ENCODE assay signal across 1 cellular context in the genomic region with DNA sequence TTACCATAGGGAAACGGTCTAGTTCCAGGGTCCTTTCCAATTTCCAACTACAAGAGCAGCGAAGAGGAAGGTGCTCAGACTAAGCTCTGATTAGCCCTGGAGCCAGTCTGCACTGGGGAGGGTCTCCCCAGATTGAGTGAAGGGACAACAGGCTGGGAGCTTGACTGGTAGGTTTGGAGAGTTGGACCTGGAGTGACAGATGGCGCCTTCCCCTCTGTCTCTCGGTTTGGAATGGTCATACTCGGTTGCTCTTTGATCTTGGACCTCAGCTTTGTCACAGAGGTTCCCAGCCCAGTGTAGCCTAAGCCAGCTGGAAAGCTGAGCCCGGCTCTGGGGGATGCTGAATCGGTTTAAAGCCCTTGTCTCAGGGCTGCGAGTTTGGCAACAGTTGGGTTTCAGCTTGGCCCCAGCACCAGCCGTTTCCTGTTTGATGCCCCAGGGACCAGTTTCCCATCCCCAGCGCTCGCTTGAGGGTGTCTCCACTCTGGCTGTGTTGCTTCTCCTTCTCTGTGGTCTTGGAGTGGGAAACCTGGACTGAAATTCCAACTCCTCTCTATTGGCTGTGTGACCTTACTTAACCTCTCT.
TF ChIP-seq lines count a peak whose summit lies in the region.

No MANE protein-coding gene starts in this region.

TF ChIP-seq in HepG2, 621 proteins besides CTCF, POLR2A, EP300 and RAD21 (continued from another document and continues in another):
- TF ChIP-seq SETDB1 (CRISPR knock-in tag; IDR thresholded peaks at IDR 0.05; ENCODE audit: borderline replicate concordance) = no peak
- no peak for TF ChIP-seq ZNF607 (CRISPR knock-in tag; IDR thresholded peaks at IDR 0.05; ENCODE audit: borderline replicate concordance)
- no peak for TF ChIP-seq ZNF333 (CRISPR knock-in tag; IDR thresholded peaks at IDR 0.05; ENCODE audit: borderline replicate concordance)
- TF ChIP-seq PHF20 (CRISPR knock-in tag; IDR thresholded peaks at IDR 0.05) = no peak
- no peak for TF ChIP-seq SIN3B (IDR thresholded peaks at IDR 0.05; ENCODE audit: low read length)
- TF ChIP-seq, protein P1, sequence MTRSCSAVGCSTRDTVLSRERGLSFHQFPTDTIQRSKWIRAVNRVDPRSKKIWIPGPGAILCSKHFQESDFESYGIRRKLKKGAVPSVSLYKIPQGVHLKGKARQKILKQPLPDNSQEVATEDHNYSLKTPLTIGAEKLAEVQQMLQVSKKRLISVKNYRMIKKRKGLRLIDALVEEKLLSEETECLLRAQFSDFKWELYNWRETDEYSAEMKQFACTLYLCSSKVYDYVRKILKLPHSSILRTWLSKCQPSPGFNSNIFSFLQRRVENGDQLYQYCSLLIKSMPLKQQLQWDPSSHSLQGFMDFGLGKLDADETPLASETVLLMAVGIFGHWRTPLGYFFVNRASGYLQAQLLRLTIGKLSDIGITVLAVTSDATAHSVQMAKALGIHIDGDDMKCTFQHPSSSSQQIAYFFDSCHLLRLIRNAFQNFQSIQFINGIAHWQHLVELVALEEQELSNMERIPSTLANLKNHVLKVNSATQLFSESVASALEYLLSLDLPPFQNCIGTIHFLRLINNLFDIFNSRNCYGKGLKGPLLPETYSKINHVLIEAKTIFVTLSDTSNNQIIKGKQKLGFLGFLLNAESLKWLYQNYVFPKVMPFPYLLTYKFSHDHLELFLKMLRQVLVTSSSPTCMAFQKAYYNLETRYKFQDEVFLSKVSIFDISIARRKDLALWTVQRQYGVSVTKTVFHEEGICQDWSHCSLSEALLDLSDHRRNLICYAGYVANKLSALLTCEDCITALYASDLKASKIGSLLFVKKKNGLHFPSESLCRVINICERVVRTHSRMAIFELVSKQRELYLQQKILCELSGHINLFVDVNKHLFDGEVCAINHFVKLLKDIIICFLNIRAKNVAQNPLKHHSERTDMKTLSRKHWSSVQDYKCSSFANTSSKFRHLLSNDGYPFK (CRISPR knock-in tag; IDR thresholded peaks at IDR 0.05; ENCODE audit: borderline replicate concordance) = no peak
- TF ChIP-seq, protein P2, sequence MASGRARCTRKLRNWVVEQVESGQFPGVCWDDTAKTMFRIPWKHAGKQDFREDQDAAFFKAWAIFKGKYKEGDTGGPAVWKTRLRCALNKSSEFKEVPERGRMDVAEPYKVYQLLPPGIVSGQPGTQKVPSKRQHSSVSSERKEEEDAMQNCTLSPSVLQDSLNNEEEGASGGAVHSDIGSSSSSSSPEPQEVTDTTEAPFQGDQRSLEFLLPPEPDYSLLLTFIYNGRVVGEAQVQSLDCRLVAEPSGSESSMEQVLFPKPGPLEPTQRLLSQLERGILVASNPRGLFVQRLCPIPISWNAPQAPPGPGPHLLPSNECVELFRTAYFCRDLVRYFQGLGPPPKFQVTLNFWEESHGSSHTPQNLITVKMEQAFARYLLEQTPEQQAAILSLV (CRISPR knock-in tag; IDR thresholded peaks at IDR 0.05; ENCODE audit: borderline replicate concordance) = no peak
- TF ChIP-seq ZC3H4 (CRISPR knock-in tag; IDR thresholded peaks at IDR 0.05; ENCODE audit: borderline replicate concordance) = no peak
- no peak for TF ChIP-seq NCOR1 (IDR thresholded peaks at IDR 0.05; ENCODE audit: borderline replicate concordance, low read length)
- no peak for TF ChIP-seq XBP1 (CRISPR knock-in tag; IDR thresholded peaks at IDR 0.05)
- TF ChIP-seq, protein P3, sequence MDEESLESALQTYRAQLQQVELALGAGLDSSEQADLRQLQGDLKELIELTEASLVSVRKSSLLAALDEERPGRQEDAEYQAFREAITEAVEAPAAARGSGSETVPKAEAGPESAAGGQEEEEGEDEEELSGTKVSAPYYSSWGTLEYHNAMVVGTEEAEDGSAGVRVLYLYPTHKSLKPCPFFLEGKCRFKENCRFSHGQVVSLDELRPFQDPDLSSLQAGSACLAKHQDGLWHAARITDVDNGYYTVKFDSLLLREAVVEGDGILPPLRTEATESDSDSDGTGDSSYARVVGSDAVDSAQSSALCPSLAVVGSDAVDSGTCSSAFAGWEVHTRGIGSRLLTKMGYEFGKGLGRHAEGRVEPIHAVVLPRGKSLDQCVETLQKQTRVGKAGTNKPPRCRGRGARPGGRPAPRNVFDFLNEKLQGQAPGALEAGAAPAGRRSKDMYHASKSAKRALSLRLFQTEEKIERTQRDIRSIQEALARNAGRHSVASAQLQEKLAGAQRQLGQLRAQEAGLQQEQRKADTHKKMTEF (CRISPR knock-in tag; IDR thresholded peaks at IDR 0.05) = no peak
- no peak for TF ChIP-seq TBP (CRISPR knock-in tag; IDR thresholded peaks at IDR 0.05)
- peak; percentile 92 for TF ChIP-seq ZSCAN29 (CRISPR knock-in tag; conservative IDR thresholded peaks at IDR 0.05)
- TF ChIP-seq ZMYM3 (CRISPR knock-in tag; IDR thresholded peaks at IDR 0.05) = peak; percentile 51; the same call in 1 of the 2 replicates
- TF ChIP-seq, protein P4, sequence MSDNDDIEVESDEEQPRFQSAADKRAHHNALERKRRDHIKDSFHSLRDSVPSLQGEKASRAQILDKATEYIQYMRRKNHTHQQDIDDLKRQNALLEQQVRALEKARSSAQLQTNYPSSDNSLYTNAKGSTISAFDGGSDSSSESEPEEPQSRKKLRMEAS (IDR thresholded peaks at IDR 0.05) = peak; percentile 22; the same call in 1 of the 2 replicates
- TF ChIP-seq CBX5 (CRISPR knock-in tag; IDR thresholded peaks at IDR 0.05; ENCODE audit: borderline replicate concordance) = no peak
- TF ChIP-seq, protein P5, sequence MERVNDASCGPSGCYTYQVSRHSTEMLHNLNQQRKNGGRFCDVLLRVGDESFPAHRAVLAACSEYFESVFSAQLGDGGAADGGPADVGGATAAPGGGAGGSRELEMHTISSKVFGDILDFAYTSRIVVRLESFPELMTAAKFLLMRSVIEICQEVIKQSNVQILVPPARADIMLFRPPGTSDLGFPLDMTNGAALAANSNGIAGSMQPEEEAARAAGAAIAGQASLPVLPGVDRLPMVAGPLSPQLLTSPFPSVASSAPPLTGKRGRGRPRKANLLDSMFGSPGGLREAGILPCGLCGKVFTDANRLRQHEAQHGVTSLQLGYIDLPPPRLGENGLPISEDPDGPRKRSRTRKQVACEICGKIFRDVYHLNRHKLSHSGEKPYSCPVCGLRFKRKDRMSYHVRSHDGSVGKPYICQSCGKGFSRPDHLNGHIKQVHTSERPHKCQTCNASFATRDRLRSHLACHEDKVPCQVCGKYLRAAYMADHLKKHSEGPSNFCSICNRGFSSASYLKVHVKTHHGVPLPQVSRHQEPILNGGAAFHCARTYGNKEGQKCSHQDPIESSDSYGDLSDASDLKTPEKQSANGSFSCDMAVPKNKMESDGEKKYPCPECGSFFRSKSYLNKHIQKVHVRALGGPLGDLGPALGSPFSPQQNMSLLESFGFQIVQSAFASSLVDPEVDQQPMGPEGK (CRISPR knock-in tag; IDR thresholded peaks at IDR 0.05) = peak; percentile 51; the same call in 1 of the 2 replicates
- TF ChIP-seq, protein P6, sequence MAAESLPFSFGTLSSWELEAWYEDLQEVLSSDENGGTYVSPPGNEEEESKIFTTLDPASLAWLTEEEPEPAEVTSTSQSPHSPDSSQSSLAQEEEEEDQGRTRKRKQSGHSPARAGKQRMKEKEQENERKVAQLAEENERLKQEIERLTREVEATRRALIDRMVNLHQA (CRISPR knock-in tag; IDR thresholded peaks at IDR 0.05) = no peak
- TF ChIP-seq GFI1 (CRISPR knock-in tag; IDR thresholded peaks at IDR 0.05; ENCODE audit: borderline replicate concordance) = 0 out of 2 replicates have a peak, but pooled peaks have one; percentile 6
- no peak for TF ChIP-seq ZNF546 (CRISPR knock-in tag; conservative IDR thresholded peaks at IDR 0.05)
- TF ChIP-seq ZNF12 (CRISPR knock-in tag; IDR thresholded peaks at IDR 0.05) = peak; percentile 4; the same call in 1 of the 2 replicates
- TF ChIP-seq ZNF562 (CRISPR knock-in tag; IDR thresholded peaks at IDR 0.05; ENCODE audit: borderline replicate concordance) = no peak
- TF ChIP-seq ZNF350 (CRISPR knock-in tag; IDR thresholded peaks at IDR 0.05; ENCODE audit: borderline replicate concordance, low read depth) = peak; percentile 40; the same call in 1 of the 2 replicates
- peak; percentile 25; the same call in 1 of the 2 replicates for TF ChIP-seq ZNF337 (CRISPR knock-in tag; IDR thresholded peaks at IDR 0.05; ENCODE audit: borderline replicate concordance, low read depth)
- TF ChIP-seq, protein P7, sequence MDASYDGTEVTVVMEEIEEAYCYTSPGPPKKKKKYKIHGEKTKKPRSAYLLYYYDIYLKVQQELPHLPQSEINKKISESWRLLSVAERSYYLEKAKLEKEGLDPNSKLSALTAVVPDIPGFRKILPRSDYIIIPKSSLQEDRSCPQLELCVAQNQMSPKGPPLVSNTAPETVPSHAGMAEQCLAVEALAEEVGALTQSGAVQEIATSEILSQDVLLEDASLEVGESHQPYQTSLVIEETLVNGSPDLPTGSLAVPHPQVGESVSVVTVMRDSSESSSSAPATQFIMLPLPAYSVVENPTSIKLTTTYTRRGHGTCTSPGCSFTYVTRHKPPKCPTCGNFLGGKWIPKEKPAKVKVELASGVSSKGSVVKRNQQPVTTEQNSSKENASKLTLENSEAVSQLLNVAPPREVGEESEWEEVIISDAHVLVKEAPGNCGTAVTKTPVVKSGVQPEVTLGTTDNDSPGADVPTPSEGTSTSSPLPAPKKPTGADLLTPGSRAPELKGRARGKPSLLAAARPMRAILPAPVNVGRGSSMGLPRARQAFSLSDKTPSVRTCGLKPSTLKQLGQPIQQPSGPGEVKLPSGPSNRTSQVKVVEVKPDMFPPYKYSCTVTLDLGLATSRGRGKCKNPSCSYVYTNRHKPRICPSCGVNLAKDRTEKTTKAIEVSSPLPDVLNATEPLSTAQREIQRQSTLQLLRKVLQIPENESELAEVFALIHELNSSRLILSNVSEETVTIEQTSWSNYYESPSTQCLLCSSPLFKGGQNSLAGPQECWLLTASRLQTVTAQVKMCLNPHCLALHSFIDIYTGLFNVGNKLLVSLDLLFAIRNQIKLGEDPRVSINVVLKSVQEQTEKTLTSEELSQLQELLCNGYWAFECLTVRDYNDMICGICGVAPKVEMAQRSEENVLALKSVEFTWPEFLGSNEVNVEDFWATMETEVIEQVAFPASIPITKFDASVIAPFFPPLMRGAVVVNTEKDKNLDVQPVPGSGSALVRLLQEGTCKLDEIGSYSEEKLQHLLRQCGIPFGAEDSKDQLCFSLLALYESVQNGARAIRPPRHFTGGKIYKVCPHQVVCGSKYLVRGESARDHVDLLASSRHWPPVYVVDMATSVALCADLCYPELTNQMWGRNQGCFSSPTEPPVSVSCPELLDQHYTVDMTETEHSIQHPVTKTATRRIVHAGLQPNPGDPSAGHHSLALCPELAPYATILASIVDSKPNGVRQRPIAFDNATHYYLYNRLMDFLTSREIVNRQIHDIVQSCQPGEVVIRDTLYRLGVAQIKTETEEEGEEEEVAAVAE (CRISPR knock-in tag; IDR thresholded peaks at IDR 0.05; ENCODE audit: borderline replicate concordance) = no peak
- peak; percentile 36; the same call in 1 of the 2 replicates for TF ChIP-seq ERF (CRISPR knock-in tag; IDR thresholded peaks at IDR 0.05)
- no peak for TF ChIP-seq KAT2B (IDR thresholded peaks at IDR 0.05; ENCODE audit: borderline replicate concordance, low read depth, low read length)
- TF ChIP-seq, protein P8, sequence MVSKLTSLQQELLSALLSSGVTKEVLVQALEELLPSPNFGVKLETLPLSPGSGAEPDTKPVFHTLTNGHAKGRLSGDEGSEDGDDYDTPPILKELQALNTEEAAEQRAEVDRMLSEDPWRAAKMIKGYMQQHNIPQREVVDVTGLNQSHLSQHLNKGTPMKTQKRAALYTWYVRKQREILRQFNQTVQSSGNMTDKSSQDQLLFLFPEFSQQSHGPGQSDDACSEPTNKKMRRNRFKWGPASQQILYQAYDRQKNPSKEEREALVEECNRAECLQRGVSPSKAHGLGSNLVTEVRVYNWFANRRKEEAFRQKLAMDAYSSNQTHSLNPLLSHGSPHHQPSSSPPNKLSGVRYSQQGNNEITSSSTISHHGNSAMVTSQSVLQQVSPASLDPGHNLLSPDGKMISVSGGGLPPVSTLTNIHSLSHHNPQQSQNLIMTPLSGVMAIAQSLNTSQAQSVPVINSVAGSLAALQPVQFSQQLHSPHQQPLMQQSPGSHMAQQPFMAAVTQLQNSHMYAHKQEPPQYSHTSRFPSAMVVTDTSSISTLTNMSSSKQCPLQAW (CRISPR knock-in tag; IDR thresholded peaks at IDR 0.05) = 0 out of 2 replicates have a peak, but pooled peaks have one; percentile 18
- TF ChIP-seq GABPA (IDR thresholded peaks at IDR 0.05; ENCODE audit: low read depth, low read length) = no peak
- TF ChIP-seq GABPA (CRISPR knock-in tag; IDR thresholded peaks at IDR 0.05; ENCODE audit: low read depth) = no peak
- TF ChIP-seq, protein P9, sequence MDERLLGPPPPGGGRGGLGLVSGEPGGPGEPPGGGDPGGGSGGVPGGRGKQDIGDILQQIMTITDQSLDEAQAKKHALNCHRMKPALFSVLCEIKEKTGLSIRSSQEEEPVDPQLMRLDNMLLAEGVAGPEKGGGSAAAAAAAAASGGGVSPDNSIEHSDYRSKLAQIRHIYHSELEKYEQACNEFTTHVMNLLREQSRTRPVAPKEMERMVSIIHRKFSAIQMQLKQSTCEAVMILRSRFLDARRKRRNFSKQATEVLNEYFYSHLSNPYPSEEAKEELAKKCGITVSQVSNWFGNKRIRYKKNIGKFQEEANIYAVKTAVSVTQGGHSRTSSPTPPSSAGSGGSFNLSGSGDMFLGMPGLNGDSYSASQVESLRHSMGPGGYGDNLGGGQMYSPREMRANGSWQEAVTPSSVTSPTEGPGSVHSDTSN (CRISPR knock-in tag; IDR thresholded peaks at IDR 0.05) = peak; percentile 32; the same call in 1 of the 2 replicates
- no peak for TF ChIP-seq SRY (CRISPR knock-in tag; IDR thresholded peaks at IDR 0.05)
- no peak for TF ChIP-seq ATRX (CRISPR knock-in tag; IDR thresholded peaks at IDR 0.05; ENCODE audit: borderline replicate concordance)
- TF ChIP-seq MEF2D (CRISPR knock-in tag; IDR thresholded peaks at IDR 0.05) = no peak
- TF ChIP-seq, protein P10, sequence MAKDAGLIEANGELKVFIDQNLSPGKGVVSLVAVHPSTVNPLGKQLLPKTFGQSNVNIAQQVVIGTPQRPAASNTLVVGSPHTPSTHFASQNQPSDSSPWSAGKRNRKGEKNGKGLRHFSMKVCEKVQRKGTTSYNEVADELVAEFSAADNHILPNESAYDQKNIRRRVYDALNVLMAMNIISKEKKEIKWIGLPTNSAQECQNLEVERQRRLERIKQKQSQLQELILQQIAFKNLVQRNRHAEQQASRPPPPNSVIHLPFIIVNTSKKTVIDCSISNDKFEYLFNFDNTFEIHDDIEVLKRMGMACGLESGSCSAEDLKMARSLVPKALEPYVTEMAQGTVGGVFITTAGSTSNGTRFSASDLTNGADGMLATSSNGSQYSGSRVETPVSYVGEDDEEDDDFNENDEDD (CRISPR knock-in tag; IDR thresholded peaks at IDR 0.05; ENCODE audit: borderline replicate concordance) = peak; percentile 33; the same call in 1 of the 2 replicates
- TF ChIP-seq, protein P11, sequence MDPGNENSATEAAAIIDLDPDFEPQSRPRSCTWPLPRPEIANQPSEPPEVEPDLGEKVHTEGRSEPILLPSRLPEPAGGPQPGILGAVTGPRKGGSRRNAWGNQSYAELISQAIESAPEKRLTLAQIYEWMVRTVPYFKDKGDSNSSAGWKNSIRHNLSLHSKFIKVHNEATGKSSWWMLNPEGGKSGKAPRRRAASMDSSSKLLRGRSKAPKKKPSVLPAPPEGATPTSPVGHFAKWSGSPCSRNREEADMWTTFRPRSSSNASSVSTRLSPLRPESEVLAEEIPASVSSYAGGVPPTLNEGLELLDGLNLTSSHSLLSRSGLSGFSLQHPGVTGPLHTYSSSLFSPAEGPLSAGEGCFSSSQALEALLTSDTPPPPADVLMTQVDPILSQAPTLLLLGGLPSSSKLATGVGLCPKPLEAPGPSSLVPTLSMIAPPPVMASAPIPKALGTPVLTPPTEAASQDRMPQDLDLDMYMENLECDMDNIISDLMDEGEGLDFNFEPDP (CRISPR knock-in tag; conservative IDR thresholded peaks at IDR 0.05) = 0 out of 2 replicates have a peak, but pooled peaks have one; percentile 47
- no peak for TF ChIP-seq NAIF1 (CRISPR knock-in tag; IDR thresholded peaks at IDR 0.05; ENCODE audit: borderline replicate concordance)
- no peak for TF ChIP-seq SIX1 (CRISPR knock-in tag; IDR thresholded peaks at IDR 0.05; ENCODE audit: borderline replicate concordance)
- no peak for TF ChIP-seq RARA (CRISPR knock-in tag; IDR thresholded peaks at IDR 0.05)
- no peak for TF ChIP-seq NPAS2 (CRISPR knock-in tag; IDR thresholded peaks at IDR 0.05; ENCODE audit: borderline replicate concordance)
